ENCODE assay signal across 8 cellular contexts in genomic region chr1:144523661-144524407, GRCh38.
DNase-seq lines count a peak whose midpoint lies in the region; ATAC-seq and TF ChIP-seq lines count a peak whose summit lies in the region.
"Not testable (repeated sequence)": the region's sequence is repeated elsewhere in the genome, so short reads cannot be mapped to it uniquely, and the experiment has no call there.

No MANE protein-coding gene starts in this region.

- H3K9me3 ChIP-seq in effector memory CD4-positive, alpha-beta T cell (ENCODE audit: control insufficient read depth, low read length): not testable (repeated sequence)

- H3K4me1 ChIP-seq in effector memory CD4-positive, alpha-beta T cell (ENCODE audit: control insufficient read depth, insufficient read depth, low read length, poor library complexity, severe bottlenecking): not testable (repeated sequence)

- H3K4me3 ChIP-seq in effector memory CD4-positive, alpha-beta T cell (ENCODE audit: insufficient read depth, low read depth, low read length, poor library complexity, severe bottlenecking): peak overlapping the region; percentile 18

- H3K27ac ChIP-seq in C4-2B: peak overlapping the region; percentile 98
- peak overlapping the region; percentile 69 for H3K27ac ChIP-seq in effector memory CD4-positive, alpha-beta T cell (ENCODE audit: insufficient read depth, low read length, poor library complexity, severe bottlenecking)

- TF ChIP-seq CTCF in C4-2B (conservative IDR thresholded peaks at IDR 0.05): not testable (repeated sequence)

- ATAC-seq in GM19397 (IDR thresholded peaks at IDR 0.05; ENCODE audit: unreplicated experiment): peak; percentile 92
- ATAC-seq in HG03159 (IDR thresholded peaks at IDR 0.05; ENCODE audit: unreplicated experiment): peak; percentile 82

- not testable (repeated sequence) for H3K36me3 ChIP-seq in effector memory CD4-positive, alpha-beta T cell (ENCODE audit: control insufficient read depth, insufficient read depth, low read length)

- not testable (repeated sequence) for H3K27me3 ChIP-seq in effector memory CD4-positive, alpha-beta T cell (replicated peaks; ENCODE audit: control insufficient read depth, insufficient read depth, low read length, poor library complexity, severe bottlenecking)

- peak; percentile 70 for DNase-seq in OCI-M1 (lab: John Stamatoyannopoulos, UW)
- DNase-seq in activated T-cell treated with anti-CD3 and anti-CD28 coated beads, Interleukin-2, amount 50 U/mL, for 48 hours: peak; percentile 63 to 65
- DNase-seq in effector memory CD4-positive, alpha-beta T cell: peak; percentile 61 to 71 (median 67)
- peak; percentile 50 for DNase-seq in kidney glomerular epithelial cell (lab: John Stamatoyannopoulos, UW)
- peak; percentile 54 for DNase-seq in stimulated activated CD4-positive, alpha-beta T cell treated with anti-CD3 and anti-CD28 coated beads, Interleukin-12 subunit alpha, Interleukin-12 subunit beta, amount 100 ng/mL, for 4 hours

Comparison
In these comparisons a context has a peak if more than half of its experiments do, and no peak if none do; other contexts are left out.
1. Peak in every context shown above with its lines: DNase-seq, ATAC-seq, H3K4me3 ChIP-seq and H3K27ac ChIP-seq.